ENCODE assay signal across 1 cellular context in genomic region chr7:5526190-5527037, GRCh38.
TF ChIP-seq lines count a peak whose summit lies in the region.

No MANE protein-coding gene starts in this region.

TF ChIP-seq in A549, 52 proteins besides CTCF, POLR2A, EP300 and RAD21 (continued from another document):
- TF ChIP-seq JUNB (IDR thresholded peaks at IDR 0.05): no peak
- no peak for TF ChIP-seq KDM1A (IDR thresholded peaks at IDR 0.05; ENCODE audit: low read depth)
- TF ChIP-seq POLR2AphosphoS2 (conservative IDR thresholded peaks at IDR 0.05; ENCODE audit: low read length): peak; percentile 96
- TF ChIP-seq BCL3 (IDR thresholded peaks at IDR 0.05): peak; percentile 65
